ENCODE assay signal across 1 cellular context in genomic region chr5:172768573-172769323, GRCh38.
TF ChIP-seq lines count a peak whose summit lies in the region.

No MANE protein-coding gene starts in this region.

TF ChIP-seq in HEK293, 187 proteins besides CTCF, POLR2A, EP300 and RAD21 (continued from another document):
- TF ChIP-seq, protein P1, sequence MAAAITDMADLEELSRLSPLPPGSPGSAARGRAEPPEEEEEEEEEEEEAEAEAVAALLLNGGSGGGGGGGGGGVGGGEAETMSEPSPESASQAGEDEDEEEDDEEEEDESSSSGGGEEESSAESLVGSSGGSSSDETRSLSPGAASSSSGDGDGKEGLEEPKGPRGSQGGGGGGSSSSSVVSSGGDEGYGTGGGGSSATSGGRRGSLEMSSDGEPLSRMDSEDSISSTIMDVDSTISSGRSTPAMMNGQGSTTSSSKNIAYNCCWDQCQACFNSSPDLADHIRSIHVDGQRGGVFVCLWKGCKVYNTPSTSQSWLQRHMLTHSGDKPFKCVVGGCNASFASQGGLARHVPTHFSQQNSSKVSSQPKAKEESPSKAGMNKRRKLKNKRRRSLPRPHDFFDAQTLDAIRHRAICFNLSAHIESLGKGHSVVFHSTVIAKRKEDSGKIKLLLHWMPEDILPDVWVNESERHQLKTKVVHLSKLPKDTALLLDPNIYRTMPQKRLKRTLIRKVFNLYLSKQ (tag by site-specific recombination; IDR thresholded peaks at IDR 0.05; ENCODE audit: borderline replicate concordance), result no peak
